In genomic region chr1:118894836-118895235, GRCh38 we compare ENCODE assay signal across 21 cellular contexts.
DNase-seq lines count a peak whose midpoint lies in the region; ATAC-seq, FAIRE-seq and TF ChIP-seq lines count a peak whose summit lies in the region.
"Had no signal": no experiment of that assay in that cellular context is flagged by ENCODE, and none has a peak within 500 bp of the region (broad histone marks: within the 10 kb centered on the region; RNA-seq: fewer than 3 reads in every experiment).

No MANE protein-coding gene starts in this region.

- no peaks in the 10 kb centered on the region for H3K27me3 Mint-ChIP-seq in HFFc6 (ENCODE audit: insufficient read depth)
- H3K27me3 Mint-ChIP-seq: CD4-positive, alpha-beta T cell had no signal

- no peaks in the 10 kb centered on the region for H3K27me3 ChIP-seq in HepG2 (ENCODE audit: control insufficient read depth in 1 of 2, insufficient read depth in 2 of 2, low read length in 2 of 2)
- H3K27me3 ChIP-seq in right lobe of liver, result no peaks in the 10 kb centered on the region
- no peaks in the 10 kb centered on the region for H3K27me3 ChIP-seq in K562 (ENCODE audit: control insufficient read depth in 2 of 2, insufficient read depth in 2 of 2, low read length in 2 of 2)
- H3K27me3 ChIP-seq in upper lobe of right lung, result no peaks in the 10 kb centered on the region
- H3K27me3 ChIP-seq: BLaER1 treated with 17β-estradiol and CSF1 and Interleukin-3, amounts not matched to agents 10 nM and 100 nM had no signal

- in situ Hi-C loops in HepG2 (cut with HindIII; ENCODE audit: extremely low pct_ligation_motif_present, low pct_unique_long_range_greater_than_20kb) (no loop called here), K562 (cut with MboI) (no loop called here)

- peaks cover 16% of the 10 kb centered on the region for H3K4me1 Mint-ChIP-seq in HFFc6 (ENCODE audit: low read depth)
- H3K4me1 Mint-ChIP-seq: B cell had no signal

- FAIRE-seq in HepG2 (lab: Jason Lieb, UNC) (no peak), K562 (lab: Jason Lieb, UNC) (no peak)
- FAIRE-seq: A549, D721Med, G401.6, GM12892, GM19239 had no signal

- peaks cover 12% of the 10 kb centered on the region for H3K4me1 ChIP-seq in HepG2 (ENCODE audit: insufficient read depth, low read length)
- H3K4me1 ChIP-seq in right lobe of liver, result no peaks in the 10 kb centered on the region
- H3K4me1 ChIP-seq in K562 (replicated peaks in 1 of 2; ENCODE audit: control insufficient read depth in 2 of 2, insufficient read depth in 2 of 2, low read length in 2 of 2), result no peaks in the 10 kb centered on the region
- no peaks in the 10 kb centered on the region for H3K4me1 ChIP-seq in upper lobe of right lung
- H3K4me1 ChIP-seq: A549; BLaER1 treated with 17β-estradiol and CSF1 and Interleukin-3, amounts not matched to agents 10 nM and 100 nM; Caco-2 had no signal

- H3K4me3 ChIP-seq in HepG2 (replicated peaks in 1 of 3; ENCODE audit: insufficient read depth in 1 of 3, low read depth in 2 of 3, low read length in 3 of 3) (no peak overlapping the region), right lobe of liver (no peak overlapping the region), K562 (no peak overlapping the region), upper lobe of right lung (no peak overlapping the region)
- H3K4me3 ChIP-seq: A549; BLaER1 treated with 17β-estradiol and CSF1 and Interleukin-3, amounts not matched to agents 10 nM and 100 nM had no signal

- H4K20me1 ChIP-seq in HepG2 (ENCODE audit: insufficient read depth, low read length) (no peaks in the 10 kb centered on the region), K562 (replicated peaks; ENCODE audit: control insufficient read depth, insufficient read depth, low read length) (no peaks in the 10 kb centered on the region)
- H4K20me1 ChIP-seq: BLaER1 treated with 17β-estradiol and CSF1 and Interleukin-3, amounts not matched to agents 10 nM and 100 nM had no signal

- POLR2A ChIA-PET in HepG2 (lab: Yijun Ruan, JAX) (no interaction called here), K562 (lab: Yijun Ruan, JAX) (no interaction called here)

- H3K36me3 Mint-ChIP-seq in HFFc6 (ENCODE audit: low read depth), result peaks cover 24% of the 10 kb centered on the region; the same call in 1 of the 2 replicates
- H3K36me3 Mint-ChIP-seq: CD8-positive, alpha-beta T cell had no signal

- no peak for TF ChIP-seq RAD21 in HepG2 (CRISPR knock-in tag; IDR thresholded peaks at IDR 0.05)
- no peak for TF ChIP-seq RAD21 in K562 (CRISPR knock-in tag; conservative IDR thresholded peaks at IDR 0.05 in 1 of 2, IDR thresholded peaks at IDR 0.05 in 1 of 2)

- no peak for TF ChIP-seq POLR2A in HepG2 (IDR thresholded peaks at IDR 0.05; ENCODE audit: insufficient read depth in 1 of 2, low read depth in 2 of 2, low read length in 2 of 2)
- no peak for TF ChIP-seq POLR2A in right lobe of liver (IDR thresholded peaks at IDR 0.05)
- TF ChIP-seq POLR2A in K562 (conservative IDR thresholded peaks at IDR 0.05), result no peak

- CTCF ChIA-PET in HepG2 (lab: Yijun Ruan, JAX; ENCODE audit: low intra/inter-chr PET ratio, low total read pairs), result no interaction called here
- CTCF ChIA-PET in K562 (lab: Yijun Ruan, JAX; ENCODE audit: low intra/inter-chr PET ratio), result no interaction called here

- H3K9me3 ChIP-seq in HepG2 (ENCODE audit: low read length) (no peaks in the 10 kb centered on the region), right lobe of liver (no peaks in the 10 kb centered on the region), K562 (replicated peaks; ENCODE audit: control insufficient read depth, insufficient read depth, low read depth, low read length) (no peaks in the 10 kb centered on the region), upper lobe of right lung (no peaks in the 10 kb centered on the region)
- H3K9me3 ChIP-seq: A549; BLaER1 treated with 17β-estradiol and CSF1 and Interleukin-3, amounts not matched to agents 10 nM and 100 nM; Caco-2 had no signal

- WGBS in HepG2 (ENCODE audit: low lambda C conversion rate), result 85% methylated on average over 3 of the region's 3 CpGs
- WGBS in right lobe of liver (ENCODE audit: insufficient coverage, low coverage, low lambda C conversion rate, missing lambda C conversion rate), result 87% methylated on average over 3 of the region's 3 CpGs
- 7% methylated on average over 3 of the region's 3 CpGs for WGBS in K562 (ENCODE audit: insufficient coverage, low coverage, missing lambda C conversion rate)

- H3K79me2 ChIP-seq in HepG2 (ENCODE audit: insufficient read depth, low read length) (no peaks in the 10 kb centered on the region), K562 (ENCODE audit: control insufficient read depth, insufficient read depth, low read length) (no peaks in the 10 kb centered on the region)

- H3K27ac ChIP-seq in HepG2 (ENCODE audit: extremely low read length, insufficient read depth, low read length), result no peak overlapping the region
- no peak overlapping the region for H3K27ac ChIP-seq in right lobe of liver
- no peak overlapping the region for H3K27ac ChIP-seq in K562 (ENCODE audit: extremely low read depth, low read depth, low read length)
- H3K27ac ChIP-seq in upper lobe of right lung, result no peak overlapping the region
- H3K27ac ChIP-seq: 22Rv1; A549; BLaER1 treated with 17β-estradiol and CSF1 and Interleukin-3, amounts not matched to agents 10 nM and 100 nM; C4-2B had no signal

- no peak for TF ChIP-seq CTCF in HepG2 (CRISPR knock-in tag; IDR thresholded peaks at IDR 0.05)
- no peak for TF ChIP-seq CTCF in right lobe of liver (IDR thresholded peaks at IDR 0.05)
- TF ChIP-seq CTCF in K562 (IDR thresholded peaks at IDR 0.05 in 2 of 3, conservative IDR thresholded peaks at IDR 0.05 in 1 of 3; ENCODE audit: insufficient read depth in 2 of 3, low read depth in 1 of 3, low read length in 3 of 3), result no peak
- no peak for TF ChIP-seq CTCF in HFFc6 (IDR thresholded peaks at IDR 0.05)
- no peak for TF ChIP-seq CTCF in upper lobe of right lung (IDR thresholded peaks at IDR 0.05)

- H3K27ac Mint-ChIP-seq in HFFc6, result no peak overlapping the region
- H3K27ac Mint-ChIP-seq: B cell; CD4-positive, alpha-beta T cell; CD8-positive, alpha-beta T cell had no signal

- DNase-seq in HepG2 (ENCODE audit: low spot score) (no peak), right lobe of liver (no peak), K562 (ENCODE audit: extremely low read depth in 1 of 4, low spot score in 3 of 4) (no peak), HFFc6 (no peak), upper lobe of right lung (no peak)
- DNase-seq: AML-193; Caco-2; Calu3; CD4-positive, alpha-beta T cell; CD8-positive, alpha-beta T cell; DMS79 treated with DMSO at 0.1 percent for 48 hours; GF-D8 had no signal

- H3K4me3 Mint-ChIP-seq in HFFc6, result no peak overlapping the region
- H3K4me3 Mint-ChIP-seq: B cell; CD4-positive, alpha-beta T cell; CD8-positive, alpha-beta T cell had no signal

- H3K9me3 Mint-ChIP-seq in HFFc6, result no peaks in the 10 kb centered on the region

- no peaks in the 10 kb centered on the region for H3K9me1 ChIP-seq in K562 (ENCODE audit: control insufficient read depth, insufficient read depth, low read length)

- H2AFZ ChIP-seq in HepG2 (ENCODE audit: low read length), result no peak overlapping the region
- no peak overlapping the region for H2AFZ ChIP-seq in K562 (ENCODE audit: low read depth, low read length)

- no peaks in the 10 kb centered on the region for H3K36me3 ChIP-seq in HepG2 (replicated peaks in 1 of 2; ENCODE audit: control insufficient read depth in 1 of 2, insufficient read depth in 2 of 2, low read length in 2 of 2)
- peaks cover 0 to 12% (median 0%) of the 10 kb centered on the region in 4 donors for H3K36me3 ChIP-seq in right lobe of liver
- H3K36me3 ChIP-seq in K562 (ENCODE audit: control insufficient read depth, insufficient read depth, low read length), result no peaks in the 10 kb centered on the region
- no peaks in the 10 kb centered on the region for H3K36me3 ChIP-seq in upper lobe of right lung
- H3K36me3 ChIP-seq: BLaER1 treated with 17β-estradiol and CSF1 and Interleukin-3, amounts not matched to agents 10 nM and 100 nM had no signal

- no peak for TF ChIP-seq EP300 in HepG2 (IDR thresholded peaks at IDR 0.05; ENCODE audit: low read depth in 2 of 2, low read length in 2 of 2)
- TF ChIP-seq EP300 in HepG2 (CRISPR knock-in tag; IDR thresholded peaks at IDR 0.05; ENCODE audit: borderline replicate concordance), result no peak
- no peak for TF ChIP-seq EP300 in K562 (IDR thresholded peaks at IDR 0.05; ENCODE audit: low read length)

- intact Hi-C loops in HepG2 (cut with micrococcal nuclease; ENCODE audit: unreplicated experiment), result no loop called here
- intact Hi-C loops in right lobe of liver (cut with DNase I), result no loop called here
- intact Hi-C loops in K562 (cut with micrococcal nuclease), result no loop called here
- intact Hi-C loops in upper lobe of right lung (cut with DNase I), result no loop called here

- BruUV-seq in HepG2 (replicated peaks; lab: Mats Ljungman, UMichigan), result no TSS peak
- no TSS peak for BruUV-seq in K562 (replicated peaks; lab: Mats Ljungman, UMichigan)

- no peak for ATAC-seq in HepG2
- no peak for ATAC-seq in right lobe of liver
- ATAC-seq in K562, result no peak
- ATAC-seq in upper lobe of right lung, result no peak
- ATAC-seq: A549; CD8-positive, alpha-beta T cell had no signal

- H3K9ac ChIP-seq in HepG2 (ENCODE audit: insufficient read depth, low read depth, low read length) (no peak overlapping the region), K562 (ENCODE audit: insufficient read depth in 1 of 2, low read depth in 2 of 2, low read length in 2 of 2) (no peak overlapping the region)
- H3K9ac ChIP-seq: BLaER1 treated with 17β-estradiol and CSF1 and Interleukin-3, amounts not matched to agents 10 nM and 100 nM had no signal

- H3K4me2 ChIP-seq in HepG2 (ENCODE audit: low read depth, low read length) (no peak overlapping the region), K562 (ENCODE audit: insufficient read depth, low read length) (no peak overlapping the region)
- H3K4me2 ChIP-seq: A549; BLaER1 treated with 17β-estradiol and CSF1 and Interleukin-3, amounts not matched to agents 10 nM and 100 nM had no signal

TF ChIP-seq in HepG2, 621 proteins besides CTCF, POLR2A, EP300 and RAD21:
- TF ChIP-seq SIN3B (IDR thresholded peaks at IDR 0.05; ENCODE audit: low read length) (no peak), CREB1 (IDR thresholded peaks at IDR 0.05) (peak; percentile 82), CREB1 (CRISPR knock-in tag; IDR thresholded peaks at IDR 0.05) (no peak), ATF7 (IDR thresholded peaks at IDR 0.05) (peak; percentile 91), ATF7 (CRISPR knock-in tag; IDR thresholded peaks at IDR 0.05) (no peak)

TF ChIP-seq in K562, 482 proteins besides CTCF, POLR2A, EP300 and RAD21 (continues in another document):
- TF ChIP-seq ATF1 (CRISPR knock-in tag; IDR thresholded peaks at IDR 0.05), result no peak
- peak; percentile 66 for TF ChIP-seq ATF1 (tag; IDR thresholded peaks at IDR 0.05)
- no peak for TF ChIP-seq CREBBP (IDR thresholded peaks at IDR 0.05; ENCODE audit: low read depth, low read length)
- peak; percentile 41; the same call in 1 of the 2 replicates for TF ChIP-seq ATF3 (IDR thresholded peaks at IDR 0.05)
- TF ChIP-seq ATF3 (CRISPR knock-in tag; conservative IDR thresholded peaks at IDR 0.05), result no peak
